ENCODE assay signal across 8 cellular contexts in genomic region chr11:63490551-63491239, GRCh38. TPM values are rescaled to one million over a fixed set of nuclear protein-coding genes. Genes with fewer than 3 reads are reported as not detected.
DNase-seq lines count a peak whose midpoint lies in the region; ATAC-seq, FAIRE-seq and TF ChIP-seq lines count a peak whose summit lies in the region.

A gene with protein sequence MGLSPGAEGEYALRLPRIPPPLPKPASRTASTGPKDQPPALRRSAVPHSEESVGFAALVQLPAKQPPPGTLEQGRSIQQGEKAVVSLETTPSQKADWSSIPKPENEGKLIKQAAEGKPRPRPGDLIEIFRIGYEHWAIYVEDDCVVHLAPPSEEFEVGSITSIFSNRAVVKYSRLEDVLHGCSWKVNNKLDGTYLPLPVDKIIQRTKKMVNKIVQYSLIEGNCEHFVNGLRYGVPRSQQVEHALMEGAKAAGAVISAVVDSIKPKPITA (minus strand): TSS chr11:63491167. CDS start chr11:63491034, 133 bp downstream.

- TF ChIP-seq POLR2A in GM12892 (IDR thresholded peaks at IDR 0.05; ENCODE audit: low read depth, low read length) = no peak

- peak; percentile 56 for ATAC-seq in activated CD8-positive, alpha-beta T cell treated with anti-CD3 and anti-CD28 coated beads for 36 hours
- no peak for ATAC-seq in HG02973 (IDR thresholded peaks at IDR 0.05; ENCODE audit: unreplicated experiment)
- no peak for ATAC-seq in HG02885 (IDR thresholded peaks at IDR 0.05; ENCODE audit: poor library complexity, unreplicated experiment)

- peak within 1 kb of the TSS in 5 of 8 donors; percentile 69 to 87 (median 80) for H3K27ac Mint-ChIP-seq in CD8-positive, alpha-beta memory T cell
- no peak within 1 kb of the TSS for H3K27ac Mint-ChIP-seq in activated CD8-positive, alpha-beta T cell treated with anti-CD3 and anti-CD28 coated beads for 36 hours
- H3K27ac Mint-ChIP-seq in nephron = peak within 1 kb of the TSS in 2 of 3 experiments; percentile 8 to 66

- H3K36me3 Mint-ChIP-seq in CD8-positive, alpha-beta memory T cell = peaks cover 0 to 1% (median 0%) of the 10 kb centered on the region in 3 donors
- H3K36me3 Mint-ChIP-seq in activated CD8-positive, alpha-beta T cell treated with anti-CD3 and anti-CD28 coated beads for 36 hours (ENCODE audit: low read depth) = no peaks in the 10 kb centered on the region
- H3K36me3 Mint-ChIP-seq in nephron (ENCODE audit: low read depth) = no peaks in the 10 kb centered on the region

- intact Hi-C loops in activated CD8-positive, alpha-beta T cell treated with anti-CD3 and anti-CD28 coated beads for 36 hours (cut with micrococcal nuclease) = no loop called here

- POLR2A ChIA-PET in CD8-positive, alpha-beta memory T cell (lab: Charles Lee) = no interaction called here
- POLR2A ChIA-PET in activated CD8-positive, alpha-beta T cell treated with anti-CD3 and anti-CD28 coated beads for 36 hours (lab: Charles Lee) = interaction anchor here (1.0 kb wide), 1 partner anchor 204 kb away, joined by 6 read pairs; no protein-coding TSS in a partner anchor

- no peak for TF ChIP-seq CTCF in activated CD8-positive, alpha-beta T cell treated with anti-CD3 and anti-CD28 coated beads for 36 hours (IDR thresholded peaks at IDR 0.05)
- no peak for TF ChIP-seq CTCF in fibroblast of pulmonary artery (IDR thresholded peaks at IDR 0.05; ENCODE audit: low read length, missing control alignments)
- TF ChIP-seq CTCF in nephron (IDR thresholded peaks at IDR 0.05; ENCODE audit: unreplicated experiment in 3 of 3) = no peak

- no peaks in the 10 kb centered on the region for H3K36me3 ChIP-seq in CD8-positive, alpha-beta memory T cell (ENCODE audit: insufficient read depth, low read length)

- DNase-seq in CD8-positive, alpha-beta memory T cell = peak in 1 of 5 donors; percentile 7
- peak; percentile 21 for DNase-seq in activated CD8-positive, alpha-beta T cell treated with anti-CD3 and anti-CD28 coated beads for 36 hours
- no peak for DNase-seq in fibroblast of pulmonary artery (ENCODE audit: low read depth)
- no peak for DNase-seq in SKM-1 treated with dmso at 0.1 percent for 144 hours (lab: John Stamatoyannopoulos, UW; ENCODE audit: unreplicated experiment)
- no peak for DNase-seq in GM12892 (ENCODE audit: insufficient read length)

- FAIRE-seq in GM12892 (lab: Jason Lieb, UNC) = no peak

- H3K27me3 Mint-ChIP-seq in CD8-positive, alpha-beta memory T cell = peaks cover 2 to 4% of the 10 kb centered on the region in 2 donors
- peaks cover 20% of the 10 kb centered on the region for H3K27me3 Mint-ChIP-seq in activated CD8-positive, alpha-beta T cell treated with anti-CD3 and anti-CD28 coated beads for 36 hours
- peaks cover 42% of the 10 kb centered on the region for H3K27me3 Mint-ChIP-seq in nephron (ENCODE audit: low read depth)

- H3K27me3 ChIP-seq in CD8-positive, alpha-beta memory T cell (ENCODE audit: insufficient read depth, low read length, poor library complexity, severe bottlenecking) = no peaks in the 10 kb centered on the region

- H3K9me3 Mint-ChIP-seq in CD8-positive, alpha-beta memory T cell = peaks cover 1 to 8% (median 4%) of the 10 kb centered on the region in 5 donors
- peaks cover 6% of the 10 kb centered on the region for H3K9me3 Mint-ChIP-seq in activated CD8-positive, alpha-beta T cell treated with anti-CD3 and anti-CD28 coated beads for 36 hours
- peaks cover 9% of the 10 kb centered on the region for H3K9me3 Mint-ChIP-seq in nephron

- peak within 1 kb of the TSS; percentile 70 to 91 (median 85) for H3K4me3 Mint-ChIP-seq in CD8-positive, alpha-beta memory T cell
- peak within 1 kb of the TSS; percentile 74 for H3K4me3 Mint-ChIP-seq in activated CD8-positive, alpha-beta T cell treated with anti-CD3 and anti-CD28 coated beads for 36 hours
- H3K4me3 Mint-ChIP-seq in nephron = peak within 1 kb of the TSS; percentile 84 to 91 (median 91)

- H3K4me1 Mint-ChIP-seq in CD8-positive, alpha-beta memory T cell = peaks cover 8 to 32% (median 18%) of the 10 kb centered on the region in 3 donors
- H3K4me1 Mint-ChIP-seq in activated CD8-positive, alpha-beta T cell treated with anti-CD3 and anti-CD28 coated beads for 36 hours (ENCODE audit: low read depth) = peaks cover 9% of the 10 kb centered on the region
- H3K4me1 Mint-ChIP-seq in nephron = peaks cover 36% of the 10 kb centered on the region

- no peaks in the 10 kb centered on the region for H3K9me3 ChIP-seq in CD8-positive, alpha-beta memory T cell (ENCODE audit: low read length)

- H3K27ac ChIP-seq in CD8-positive, alpha-beta memory T cell (ENCODE audit: low read depth, low read length) = no peak within 1 kb of the TSS

- no peak within 1 kb of the TSS for H3K4me3 ChIP-seq in CD8-positive, alpha-beta memory T cell (ENCODE audit: low read length)
- peak within 1 kb of the TSS; percentile 49 for H3K4me3 ChIP-seq in fibroblast of pulmonary artery (replicated peaks; ENCODE audit: low read depth, low read length)

- CTCF ChIA-PET in CD8-positive, alpha-beta memory T cell (lab: Charles Lee) = interaction anchor here (0.8 to 2.0 kb wide), 8 partner anchors 8 to 71 kb away, joined by 3 to 12 read pairs (median 3); no protein-coding TSS in a partner anchor
- CTCF ChIA-PET in activated CD8-positive, alpha-beta T cell treated with anti-CD3 and anti-CD28 coated beads for 36 hours (lab: Charles Lee) = interaction anchor here (0.9 to 5.3 kb wide), 5 partner anchors 11 to 248 kb away, joined by 3 to 47 read pairs (median 3); no protein-coding TSS in a partner anchor

- no peaks in the 10 kb centered on the region for H3K4me1 ChIP-seq in CD8-positive, alpha-beta memory T cell (ENCODE audit: insufficient read depth, low read length)

RNA-seq across cellular contexts. Expression of the gene that starts here (rescaled TPM):
- total RNA-seq in CD8-positive, alpha-beta memory T cell = under 1 TPM; 0.26 to 0.89 TPM
- polyA plus RNA-seq in CD8-positive, alpha-beta memory T cell = not detected
- total RNA-seq in activated CD8-positive, alpha-beta T cell treated with anti-CD3 and anti-CD28 coated beads for 36 hours = under 1 TPM; 0.16 to 0.29 TPM
- polyA plus RNA-seq in GM12892 (2012; ENCODE audit: missing spikeins) = not detected

Comparison
In these comparisons a context has a peak if more than half of its experiments do, and no peak if none do; other contexts are left out.
1. Peak in DNase-seq and ATAC-seq in activated CD8-positive, alpha-beta T cell treated with anti-CD3 and anti-CD28 coated beads for 36 hours; RNA of the gene not detected or under 1 TPM.